ENCODE assay signal across 8 cellular contexts in genomic region chr2:39120771-39121522, GRCh38. TPM values are rescaled to one million over a fixed set of nuclear protein-coding genes. Genes with fewer than 3 reads are reported as not detected.
DNase-seq lines count a peak whose midpoint lies in the region; ATAC-seq and TF ChIP-seq lines count a peak whose summit lies in the region.

Gene SOS1, minus strand, starts transcription at chr2:39121051. Its CDS starts 629 bp downstream, at chr2:39120422.

- H3K4me3 Mint-ChIP-seq in Caco-2 (ENCODE audit: unreplicated experiment) (peak within 1 kb of the TSS; percentile 91), memory B cell (peak within 1 kb of the TSS; percentile 91)
- H3K4me3 Mint-ChIP-seq in effector memory CD8-positive, alpha-beta T cell: peak within 1 kb of the TSS; percentile 89 to 90

- peak within 1 kb of the TSS; percentile 62 for H3K4me3 ChIP-seq in Caco-2 (ENCODE audit: low read depth, low read length)

- peaks cover 41% of the 10 kb centered on the region for H3K4me1 ChIP-seq in Caco-2

- no peaks in the 10 kb centered on the region for H3K27me3 ChIP-seq in Caco-2 (replicated peaks; ENCODE audit: control insufficient read depth, insufficient read depth, low read length)

- no TSS peak for BruUV-seq in Caco-2 (replicated peaks; lab: Mats Ljungman, UMichigan)

- intact Hi-C loops in Caco-2 (cut with micrococcal nuclease; ENCODE audit: unreplicated experiment): loop anchor here (1.0 to 10.0 kb wide), 4 partner anchors 18 to 519 kb away; partner anchors contain the start of gene HNRNPLL

- no peaks in the 10 kb centered on the region for H3K36me3 ChIP-seq in Caco-2 (ENCODE audit: control insufficient read depth, insufficient read depth, low read length)

- H3K36me3 Mint-ChIP-seq in Caco-2 (ENCODE audit: insufficient read depth, unreplicated experiment) (peaks cover 48% of the 10 kb centered on the region), memory B cell (peaks cover 7% of the 10 kb centered on the region)
- peaks cover 18% of the 10 kb centered on the region for H3K36me3 Mint-ChIP-seq in effector memory CD8-positive, alpha-beta T cell (ENCODE audit: insufficient read depth)

- no peak for TF ChIP-seq CTCF in Caco-2 (IDR thresholded peaks at IDR 0.05; ENCODE audit: insufficient read depth in 1 of 2, low read depth in 1 of 2, low read length in 1 of 2, severe bottlenecking in 1 of 2, unreplicated experiment in 1 of 2)

- H3K4me1 Mint-ChIP-seq in Caco-2 (ENCODE audit: low read depth, unreplicated experiment) (peaks cover 34% of the 10 kb centered on the region), memory B cell (peaks cover 48% of the 10 kb centered on the region)
- H3K4me1 Mint-ChIP-seq in effector memory CD8-positive, alpha-beta T cell (ENCODE audit: low read depth in 2 of 2): peaks cover 41 to 43% of the 10 kb centered on the region in 2 donors

- CTCF ChIA-PET in Caco-2 (lab: Charles Lee): interaction anchor here (0.6 to 4.1 kb wide), 4 partner anchors 26 to 173 kb away, joined by 3 to 42 read pairs (median 4); no protein-coding TSS in a partner anchor

- H3K27me3 Mint-ChIP-seq in Caco-2 (ENCODE audit: insufficient read depth, unreplicated experiment) (no peaks in the 10 kb centered on the region), memory B cell (no peaks in the 10 kb centered on the region)
- no peaks in the 10 kb centered on the region for H3K27me3 Mint-ChIP-seq in effector memory CD8-positive, alpha-beta T cell

- H3K9me3 ChIP-seq in Caco-2: no peaks in the 10 kb centered on the region

- peak; percentile 98 for DNase-seq in Caco-2
- DNase-seq in HUDEP-2 (lab: John Stamatoyannopoulos, UW; ENCODE audit: unreplicated experiment in 76 of 76): peak; percentile 12 to 90 (median 78)
- DNase-seq in NOMO-1 treated with dmso at 0.1 percent for 144 hours (lab: John Stamatoyannopoulos, UW; ENCODE audit: unreplicated experiment): peak; percentile 83
- peak; percentile 80 to 88 (median 88) for DNase-seq in activated CD8-positive, alpha-beta memory T cell treated with anti-CD3 and anti-CD28 coated beads for 48 hours (ENCODE audit: low read depth in 2 of 3, low spot score in 2 of 3)
- peak; percentile 84 to 87 (median 85) for DNase-seq in effector memory CD8-positive, alpha-beta T cell
- peak; percentile 81 to 82 for DNase-seq in memory B cell (ENCODE audit: low spot score in 2 of 2)
- DNase-seq in stimulated activated CD8-positive, alpha-beta memory T cell treated with anti-CD3 and anti-CD28 coated beads, Interleukin-12 subunit alpha, Interleukin-12 subunit beta, amount 100 ng/mL, for 24 hours (ENCODE audit: extremely low read depth): peak; percentile 84

- H3K27ac Mint-ChIP-seq in Caco-2 (ENCODE audit: unreplicated experiment) (peak within 1 kb of the TSS; percentile 92), memory B cell (peak within 1 kb of the TSS; percentile 95)
- H3K27ac Mint-ChIP-seq in effector memory CD8-positive, alpha-beta T cell: peak within 1 kb of the TSS; percentile 92

- POLR2A ChIA-PET in Caco-2 (lab: Charles Lee): interaction anchor here (0.5 to 1.7 kb wide), 14 partner anchors 10 to 370 kb away, joined by 3 to 12 read pairs (median 4); partner anchors contain the start of genes MAP4K3 and SRSF7

- no peaks in the 10 kb centered on the region for H3K9me3 Mint-ChIP-seq in Caco-2 (ENCODE audit: unreplicated experiment)
- H3K9me3 Mint-ChIP-seq in effector memory CD8-positive, alpha-beta T cell: no peaks in the 10 kb centered on the region
- no peaks in the 10 kb centered on the region for H3K9me3 Mint-ChIP-seq in memory B cell

- ATAC-seq in GM21390 (IDR thresholded peaks at IDR 0.05; ENCODE audit: unreplicated experiment) (peak; percentile 45), memory B cell (ENCODE audit: low read depth) (peak; percentile 54)
- ATAC-seq in effector memory CD8-positive, alpha-beta T cell (replicated peaks): peak; percentile 54

RNA-seq across cellular contexts. Expression of gene SOS1, which starts in this region (rescaled TPM):
- total RNA-seq in Caco-2 (2022): 49.7 and 50.1 TPM in 2 replicates

Comparison
In these comparisons a context has a peak if more than half of its experiments do, and no peak if none do; other contexts are left out.
1. Peak in every context shown above with its lines: DNase-seq, ATAC-seq and H3K4me3 ChIP-seq.